7 cellular contexts compared by ENCODE assay signal in the genomic region with DNA sequence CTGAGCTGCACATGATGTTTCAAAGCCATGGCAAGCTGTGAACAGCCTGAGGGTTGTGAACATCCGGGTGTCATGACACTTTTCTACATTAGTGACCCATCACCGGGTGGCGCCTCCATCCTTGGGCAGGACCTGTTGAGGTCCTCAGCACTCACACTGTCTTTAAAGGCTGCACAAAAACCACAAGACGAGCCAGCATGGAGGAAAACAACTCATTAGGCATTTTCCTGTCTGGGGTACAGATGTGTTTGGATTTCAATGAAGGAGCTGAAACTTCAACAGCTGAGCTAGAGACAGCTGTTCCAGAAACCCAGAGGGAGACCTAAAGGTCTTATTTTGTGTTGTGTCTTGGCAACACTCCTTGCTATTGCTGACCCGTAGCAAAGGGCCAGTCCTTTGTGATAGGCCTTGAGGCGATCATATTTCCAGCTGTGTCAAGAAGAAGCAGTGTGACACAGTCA.
DNase-seq lines count a peak whose midpoint lies in the region; ATAC-seq and TF ChIP-seq lines count a peak whose summit lies in the region.

No MANE protein-coding gene starts in this region.

- H3K27ac ChIP-seq in CD4-positive, alpha-beta T cell (ENCODE audit: low read depth, low read length), result no peak overlapping the region

- no peak for TF ChIP-seq CTCF in CD4-positive, alpha-beta T cell (IDR thresholded peaks at IDR 0.05)

- peaks cover 6% of the 10 kb centered on the region for H3K27me3 ChIP-seq in CD4-positive, alpha-beta T cell (ENCODE audit: control insufficient read depth, insufficient read depth, low read length)

- POLR2A ChIA-PET in CD4-positive, alpha-beta T cell (lab: Charles Lee), result no interaction called here

- no peak overlapping the region for H3K4me3 Mint-ChIP-seq in activated naive CD8-positive, alpha-beta T cell treated with anti-CD3 and anti-CD28 coated beads, Interleukin-2, amount 50 U/mL, for 24 hours
- H3K4me3 Mint-ChIP-seq in CD4-positive, alpha-beta T cell, result no peak overlapping the region
- no peak overlapping the region for H3K4me3 Mint-ChIP-seq in activated T-cell treated with anti-CD3 and anti-CD28 coated beads, Interleukin-2, amount 50 U/mL, for 4 hours

- H3K9me3 Mint-ChIP-seq in activated naive CD8-positive, alpha-beta T cell treated with anti-CD3 and anti-CD28 coated beads, Interleukin-2, amount 50 U/mL, for 24 hours, result no peaks in the 10 kb centered on the region
- peaks cover under 1% of the 10 kb centered on the region for H3K9me3 Mint-ChIP-seq in CD4-positive, alpha-beta T cell
- peaks cover 1% of the 10 kb centered on the region for H3K9me3 Mint-ChIP-seq in activated T-cell treated with anti-CD3 and anti-CD28 coated beads, Interleukin-2, amount 50 U/mL, for 4 hours

- DNase-seq in EL (peak; percentile 35), mucosa of gallbladder (ENCODE audit: low spot score) (peak; percentile 13), NOMO-1 treated with dmso at 0.1 percent for 144 hours (lab: John Stamatoyannopoulos, UW; ENCODE audit: unreplicated experiment) (no peak)
- DNase-seq in activated naive CD8-positive, alpha-beta T cell treated with anti-CD3 and anti-CD28 coated beads, Interleukin-2, amount 50 U/mL, for 24 hours, result peak; percentile 10
- DNase-seq in CD4-positive, alpha-beta T cell, result no peak
- DNase-seq in activated T-cell treated with anti-CD3 and anti-CD28 coated beads, Interleukin-2, amount 50 U/mL, for 4 hours, result no peak

- no peak overlapping the region for H3K27ac Mint-ChIP-seq in activated naive CD8-positive, alpha-beta T cell treated with anti-CD3 and anti-CD28 coated beads, Interleukin-2, amount 50 U/mL, for 24 hours
- H3K27ac Mint-ChIP-seq in CD4-positive, alpha-beta T cell, result no peak overlapping the region

- intact Hi-C loops in CD4-positive, alpha-beta T cell (cut with DNase I, micrococcal nuclease), result no loop called here

- peaks cover 2% of the 10 kb centered on the region for H3K4me1 Mint-ChIP-seq in activated naive CD8-positive, alpha-beta T cell treated with anti-CD3 and anti-CD28 coated beads, Interleukin-2, amount 50 U/mL, for 24 hours
- no peaks in the 10 kb centered on the region for H3K4me1 Mint-ChIP-seq in CD4-positive, alpha-beta T cell (ENCODE audit: low read depth)
- no peaks in the 10 kb centered on the region for H3K4me1 Mint-ChIP-seq in activated T-cell treated with anti-CD3 and anti-CD28 coated beads, Interleukin-2, amount 50 U/mL, for 4 hours (ENCODE audit: low read depth)

- peak; percentile 34 for ATAC-seq in HG02852 (IDR thresholded peaks at IDR 0.05; ENCODE audit: unreplicated experiment)
- ATAC-seq in activated naive CD8-positive, alpha-beta T cell treated with anti-CD3 and anti-CD28 coated beads, Interleukin-2, amount 50 U/mL, for 24 hours, result peak; percentile 39
- no peak for ATAC-seq in CD4-positive, alpha-beta T cell (ENCODE audit: poor library complexity)
- no peak for ATAC-seq in activated T-cell treated with anti-CD3 and anti-CD28 coated beads, Interleukin-2, amount 50 U/mL, for 4 hours

- CTCF ChIA-PET in CD4-positive, alpha-beta T cell (lab: Charles Lee), result no interaction called here

- H3K27me3 Mint-ChIP-seq in activated naive CD8-positive, alpha-beta T cell treated with anti-CD3 and anti-CD28 coated beads, Interleukin-2, amount 50 U/mL, for 24 hours, result peaks cover 11% of the 10 kb centered on the region
- H3K27me3 Mint-ChIP-seq in CD4-positive, alpha-beta T cell, result peaks cover 23% of the 10 kb centered on the region
- peaks cover 9% of the 10 kb centered on the region for H3K27me3 Mint-ChIP-seq in activated T-cell treated with anti-CD3 and anti-CD28 coated beads, Interleukin-2, amount 50 U/mL, for 4 hours (ENCODE audit: low read depth)

- H3K9me3 ChIP-seq in CD4-positive, alpha-beta T cell (ENCODE audit: control insufficient read depth, low read length), result no peaks in the 10 kb centered on the region

- no peaks in the 10 kb centered on the region for H3K36me3 Mint-ChIP-seq in activated naive CD8-positive, alpha-beta T cell treated with anti-CD3 and anti-CD28 coated beads, Interleukin-2, amount 50 U/mL, for 24 hours (ENCODE audit: low read depth)
- no peaks in the 10 kb centered on the region for H3K36me3 Mint-ChIP-seq in CD4-positive, alpha-beta T cell (ENCODE audit: low read depth)
- H3K36me3 Mint-ChIP-seq in activated T-cell treated with anti-CD3 and anti-CD28 coated beads, Interleukin-2, amount 50 U/mL, for 4 hours (ENCODE audit: insufficient read depth), result no peaks in the 10 kb centered on the region

Comparison
In these comparisons a context has a peak if more than half of its experiments do, and no peak if none do; other contexts are left out.
1. DNase-seq: peak in EL (single experiment), activated naive CD8-positive, alpha-beta T cell treated with anti-CD3 and anti-CD28 coated beads, Interleukin-2, amount 50 U/mL, for 24 hours (single experiment) and mucosa of gallbladder (single experiment); none in NOMO-1 treated with dmso at 0.1 percent for 144 hours (single experiment), CD4-positive, alpha-beta T cell (0 of 10) and activated T-cell treated with anti-CD3 and anti-CD28 coated beads, Interleukin-2, amount 50 U/mL, for 4 hours (single experiment).
2. ATAC-seq: peak in HG02852 (single experiment) and activated naive CD8-positive, alpha-beta T cell treated with anti-CD3 and anti-CD28 coated beads, Interleukin-2, amount 50 U/mL, for 24 hours (single experiment); none in CD4-positive, alpha-beta T cell (single experiment) and activated T-cell treated with anti-CD3 and anti-CD28 coated beads, Interleukin-2, amount 50 U/mL, for 4 hours (0 of 2).